ENCODE assay signal across 1 cellular context in genomic region chr1:8359617-8360481, GRCh38.
TF ChIP-seq lines count a peak whose summit lies in the region.

No MANE protein-coding gene starts in this region.

TF ChIP-seq in GM23338, 12 proteins besides CTCF, POLR2A, EP300 and RAD21 (continued from another document):
- TF ChIP-seq ZNF462 (CRISPR knock-in tag; IDR thresholded peaks at IDR 0.05) (no peak), EZH2phosphoT487 (IDR thresholded peaks at IDR 0.05; ENCODE audit: unreplicated experiment) (no peak), JUNB (IDR thresholded peaks at IDR 0.05; ENCODE audit: unreplicated experiment) (no peak), ZNF331 (CRISPR knock-in tag; IDR thresholded peaks at IDR 0.05; ENCODE audit: low read depth) (no peak), REST (IDR thresholded peaks at IDR 0.05; ENCODE audit: unreplicated experiment) (no peak), POLR2AphosphoS5 (IDR thresholded peaks at IDR 0.05; ENCODE audit: low read depth) (no peak), CREB1 (CRISPR knock-in tag; IDR thresholded peaks at IDR 0.05; ENCODE audit: low read depth) (no peak), STAT1 (IDR thresholded peaks at IDR 0.05; ENCODE audit: unreplicated experiment) (no peak), NANOG (IDR thresholded peaks at IDR 0.05; ENCODE audit: borderline replicate concordance) (no peak), EZH2 (IDR thresholded peaks at IDR 0.05; ENCODE audit: low read depth, unreplicated experiment) (no peak), ZNF114 (CRISPR knock-in tag; IDR thresholded peaks at IDR 0.05) (no peak)
TF ChIP-seq in GM23338: peak in this region for 0.
